Comparison of ENCODE assay signal across 17 cellular contexts in genomic region chr1:34696230-34696629, GRCh38. TPM values are rescaled to one million over a fixed set of nuclear protein-coding genes. Genes with fewer than 3 reads are reported as not detected.
DNase-seq lines count a peak whose midpoint lies in the region; ATAC-seq, FAIRE-seq and TF ChIP-seq lines count a peak whose summit lies in the region.
"Had no signal": no experiment of that assay in that cellular context is flagged by ENCODE, and none has a peak within 500 bp of the region (broad histone marks: within the 10 kb centered on the region; RNA-seq: fewer than 3 reads in every experiment).

No MANE protein-coding gene starts in this region.

- peak in 1 of 2 experiments; percentile 33; a peak in 1 of 4 replicates for TF ChIP-seq EP300 in SK-N-SH (IDR thresholded peaks at IDR 0.05; ENCODE audit: borderline replicate concordance in 1 of 2, low read depth in 1 of 2, low read length in 1 of 2)
- TF ChIP-seq EP300 in H1 (IDR thresholded peaks at IDR 0.05; ENCODE audit: borderline replicate concordance in 1 of 2, low read depth in 2 of 2, low read length in 2 of 2): no peak

- ATAC-seq in SK-N-SH treated with all-trans-retinoic acid at 6 μM for 48 hours: no peak
- ATAC-seq in HG02970 (IDR thresholded peaks at IDR 0.05; ENCODE audit: low FRiP score, unreplicated experiment): no peak
- no peak for ATAC-seq in pancreas
- ATAC-seq: gastroesophageal sphincter had no signal

- H3K9me3 Mint-ChIP-seq in type B pancreatic cell: peaks cover 5% of the 10 kb centered on the region
- no peaks in the 10 kb centered on the region for H3K9me3 Mint-ChIP-seq in activated naive CD4-positive, alpha-beta T cell treated with anti-CD3 and anti-CD28 coated beads, Interleukin-2, amount 10 ng/mL, durations not matched to agents 7 days and 5 days

- H2BK12ac ChIP-seq in H1 (ENCODE audit: low read depth, low read length): no peak overlapping the region

- DNase-seq in SK-N-SH (peak; percentile 54), M059J (ENCODE audit: low read depth) (peak; percentile 93), H1 (ENCODE audit: low read depth in 1 of 2, low spot score in 2 of 2) (no peak), type B pancreatic cell (ENCODE audit: extremely low spot score, unreplicated experiment) (no peak), pancreas (no peak)
- no peak for DNase-seq in activated naive CD4-positive, alpha-beta T cell treated with anti-CD3 and anti-CD28 coated beads, Interleukin-2, amount 10 ng/mL, durations not matched to agents 7 days and 5 days
- DNase-seq: activated naive CD4-positive, alpha-beta T cell treated with Interleukin-2 at 50 U/mL for 16 hours; effector CD8-positive, alpha-beta T cell; Kasumi-1; spleen; WERI-Rb-1 had no signal

- CTCF ChIA-PET in SK-N-SH (lab: Yijun Ruan, JAX): interaction anchor here (0.8 to 4.2 kb wide), 9 partner anchors 9 to 1228 kb away, joined by 3 to 17 read pairs (median 5); no protein-coding TSS in a partner anchor
- CTCF ChIA-PET in H1 (lab: Charles Lee; ENCODE audit: partially characterized antibody): interaction anchor here (1.3 to 3.2 kb wide), 8 partner anchors 9 to 149 kb away, joined by 4 to 12 read pairs (median 4); no protein-coding TSS in a partner anchor
- CTCF ChIA-PET in activated naive CD4-positive, alpha-beta T cell treated with anti-CD3 and anti-CD28 coated beads, Interleukin-2, amount 10 ng/mL, durations not matched to agents 7 days and 5 days (lab: Charles Lee): no interaction called here

- H3K23me2 ChIP-seq in H1 (ENCODE audit: low read depth, low read length): no peaks in the 10 kb centered on the region

- no peaks in the 10 kb centered on the region for H3K9me2 ChIP-seq in SK-N-SH

- H3K79me2 ChIP-seq in SK-N-SH (ENCODE audit: insufficient read depth) (no peaks in the 10 kb centered on the region), H1 (ENCODE audit: control insufficient read depth in 1 of 2, insufficient read depth in 2 of 2, low read length in 2 of 2) (no peaks in the 10 kb centered on the region)

- H3K18ac ChIP-seq in H1 (ENCODE audit: extremely low read depth, low read length): no peak overlapping the region; the same call in 1 of the 2 replicates

- H4K5ac ChIP-seq in H1 (ENCODE audit: insufficient read length, low read depth, low read length): no peak overlapping the region

- WGBS in SK-N-SH (ENCODE audit: low lambda C conversion rate): 20% methylated on average over 2 of the region's 2 CpGs
- WGBS in H1 (ENCODE audit: extremely low coverage in 1 of 2, insufficient coverage in 1 of 2, insufficient read length in 1 of 2, insufficient replicate concordance in 2 of 2, low coverage in 1 of 2, low lambda C conversion rate in 2 of 2, missing lambda C conversion rate in 1 of 2), 2 experiments: 87% methylated on average over 2 of the region's 2 CpGs; no CpG with 5 or more reads in 1 of the 2 experiments
- 63 to 79% methylated on average over 2 of the region's 2 CpGs for WGBS in pancreas, 2 donors

- H2AFZ ChIP-seq in SK-N-SH (ENCODE audit: low read depth): no peak overlapping the region
- no peak overlapping the region for H2AFZ ChIP-seq in H1 (ENCODE audit: low read length)

- no peak overlapping the region for H3K4me2 ChIP-seq in SK-N-SH
- H3K4me2 ChIP-seq in H1 (ENCODE audit: insufficient read depth in 1 of 2, low read depth in 2 of 2, low read length in 2 of 2): no peak overlapping the region

- TF ChIP-seq CTCF in SK-N-SH (IDR thresholded peaks at IDR 0.05): no peak
- TF ChIP-seq CTCF in H1 (IDR thresholded peaks at IDR 0.05; ENCODE audit: control extremely low read depth in 1 of 3, insufficient read depth in 1 of 3, low read depth in 1 of 3, low read length in 3 of 3): peak; percentile 8 to 23 (median 20); a peak in 3 of 4 replicates
- peak; percentile 42 for TF ChIP-seq CTCF in type B pancreatic cell (conservative IDR thresholded peaks at IDR 0.05)
- no peak for TF ChIP-seq CTCF in pancreas (IDR thresholded peaks at IDR 0.05)

- POLR2A ChIA-PET in SK-N-SH (lab: Yijun Ruan, JAX) (no interaction called here), H1 (lab: Charles Lee; ENCODE audit: partially characterized antibody) (no interaction called here)

- H3K9ac ChIP-seq in SK-N-SH: no peak overlapping the region
- H3K9ac ChIP-seq in H1 (replicated peaks in 1 of 4; ENCODE audit: extremely low read depth in 1 of 4, low read depth in 3 of 4, low read length in 3 of 4): no peak overlapping the region

- no peak overlapping the region for H3K56ac ChIP-seq in H1 (replicated peaks; ENCODE audit: insufficient read length, low read depth, low read length)

- no peak overlapping the region for H3K4ac ChIP-seq in H1 (replicated peaks; ENCODE audit: insufficient read length, low read depth, low read length)

- H4K8ac ChIP-seq in H1 (ENCODE audit: extremely low read depth, insufficient read depth, low read length): no peak overlapping the region

- H3K27ac ChIP-seq in SK-N-SH (ENCODE audit: low read depth in 2 of 2, low read length in 1 of 2) (no peak overlapping the region), H1 (ENCODE audit: low read depth, low read length) (no peak overlapping the region), pancreas (no peak overlapping the region)
- H3K27ac ChIP-seq: gastroesophageal sphincter, spleen, WERI-Rb-1 had no signal

- H3K4me1 Mint-ChIP-seq in type B pancreatic cell (ENCODE audit: unreplicated experiment): peaks cover 9% of the 10 kb centered on the region
- H3K4me1 Mint-ChIP-seq in activated naive CD4-positive, alpha-beta T cell treated with anti-CD3 and anti-CD28 coated beads, Interleukin-2, amount 10 ng/mL, durations not matched to agents 7 days and 5 days: no peaks in the 10 kb centered on the region

- peaks cover 26% of the 10 kb centered on the region for H3K27me3 Mint-ChIP-seq in type B pancreatic cell
- peaks cover 16% of the 10 kb centered on the region for H3K27me3 Mint-ChIP-seq in activated naive CD4-positive, alpha-beta T cell treated with anti-CD3 and anti-CD28 coated beads, Interleukin-2, amount 10 ng/mL, durations not matched to agents 7 days and 5 days

- no peak overlapping the region for H2BK120ac ChIP-seq in H1 (replicated peaks; ENCODE audit: low read depth, low read length)

- H4K91ac ChIP-seq in H1 (replicated peaks; ENCODE audit: insufficient read length, low read length): no peak overlapping the region

- H3K27me3 ChIP-seq in SK-N-SH (ENCODE audit: insufficient read depth): no peaks in the 10 kb centered on the region
- peaks cover 0 to 2% (median 0%) of the 10 kb centered on the region in 4 experiments; a peak in 1 of 7 replicates for H3K27me3 ChIP-seq in H1 (replicated peaks in 1 of 4; ENCODE audit: control insufficient read depth in 3 of 4, extremely low read depth in 1 of 4, insufficient read depth in 3 of 4, low read length in 3 of 4)
- no peaks in the 10 kb centered on the region for H3K27me3 ChIP-seq in pancreas

- H3K79me1 ChIP-seq in H1 (ENCODE audit: low read depth, low read length): no peaks in the 10 kb centered on the region

- no peak overlapping the region for H3K14ac ChIP-seq in H1 (ENCODE audit: insufficient read length)

- no peaks in the 10 kb centered on the region for H4K20me1 ChIP-seq in SK-N-SH (ENCODE audit: insufficient read depth)
- H4K20me1 ChIP-seq in H1 (replicated peaks in 1 of 2; ENCODE audit: control insufficient read depth in 1 of 2, insufficient read depth in 2 of 2, low read length in 2 of 2): no peaks in the 10 kb centered on the region

- TF ChIP-seq POLR2A in H1 (IDR thresholded peaks at IDR 0.05; ENCODE audit: control extremely low read depth in 1 of 2, low read depth in 2 of 2, low read length in 2 of 2): no peak

- H3K9me3 ChIP-seq in SK-N-SH (no peaks in the 10 kb centered on the region), H1 (ENCODE audit: insufficient read depth in 2 of 2, low read depth in 1 of 2, low read length in 1 of 2) (no peaks in the 10 kb centered on the region), pancreas (no peaks in the 10 kb centered on the region)

- no peak for FAIRE-seq in H1 (lab: Jason Lieb, UNC)
- no peak for FAIRE-seq in pancreas (lab: Jason Lieb, UNC)
- FAIRE-seq: islet of Langerhans had no signal

- H3K36me3 Mint-ChIP-seq in type B pancreatic cell: no peaks in the 10 kb centered on the region
- no peaks in the 10 kb centered on the region for H3K36me3 Mint-ChIP-seq in activated naive CD4-positive, alpha-beta T cell treated with anti-CD3 and anti-CD28 coated beads, Interleukin-2, amount 10 ng/mL, durations not matched to agents 7 days and 5 days
- H3K36me3 Mint-ChIP-seq: brain had no signal

- H3F3A ChIP-seq in SK-N-SH (replicated peaks; ENCODE audit: insufficient read depth): no peaks in the 10 kb centered on the region

- H3K4me3 ChIP-seq in SK-N-SH (ENCODE audit: low read depth in 2 of 2, low read length in 1 of 2): no peak overlapping the region
- no peak overlapping the region for H3K4me3 ChIP-seq in H1 (ENCODE audit: extremely low read depth in 1 of 4, insufficient read depth in 2 of 4, low read depth in 3 of 4, low read length in 4 of 4)
- no peak overlapping the region for H3K4me3 ChIP-seq in pancreas
- H3K4me3 ChIP-seq: gastroesophageal sphincter, spleen had no signal

- no peak overlapping the region for H2BK20ac ChIP-seq in H1 (ENCODE audit: low read length)

- no peak overlapping the region for H3K27ac Mint-ChIP-seq in type B pancreatic cell
- no peak overlapping the region for H3K27ac Mint-ChIP-seq in activated naive CD4-positive, alpha-beta T cell treated with anti-CD3 and anti-CD28 coated beads, Interleukin-2, amount 10 ng/mL, durations not matched to agents 7 days and 5 days

- H3K36me3 ChIP-seq in SK-N-SH (replicated peaks in 1 of 2; ENCODE audit: control insufficient read depth in 1 of 2, insufficient read depth in 2 of 2, low read length in 1 of 2) (no peaks in the 10 kb centered on the region), H1 (ENCODE audit: control insufficient read depth in 2 of 4, insufficient read depth in 4 of 4, low read length in 3 of 4) (no peaks in the 10 kb centered on the region), pancreas (no peaks in the 10 kb centered on the region)
- H3K36me3 ChIP-seq: gastroesophageal sphincter, spleen, WERI-Rb-1 had no signal

- H3K23ac ChIP-seq in H1 (ENCODE audit: insufficient read length): no peak overlapping the region

- H3K4me3 Mint-ChIP-seq in type B pancreatic cell: no peak overlapping the region
- no peak overlapping the region for H3K4me3 Mint-ChIP-seq in activated naive CD4-positive, alpha-beta T cell treated with anti-CD3 and anti-CD28 coated beads, Interleukin-2, amount 10 ng/mL, durations not matched to agents 7 days and 5 days
- H3K4me3 Mint-ChIP-seq: brain had no signal

- H2BK5ac ChIP-seq in H1 (ENCODE audit: low read depth, low read length): no peak overlapping the region

- no peak overlapping the region for H2BK15ac ChIP-seq in H1 (ENCODE audit: low read length)

- peaks cover 0 to 25% of the 10 kb centered on the region in 2 experiments; a peak in 1 of 4 replicates for H3K4me1 ChIP-seq in SK-N-SH (ENCODE audit: control insufficient read depth in 1 of 2, insufficient read depth in 2 of 2, low read depth in 1 of 2, low read length in 1 of 2)
- no peaks in the 10 kb centered on the region for H3K4me1 ChIP-seq in H1 (replicated peaks in 1 of 4; ENCODE audit: control insufficient read depth in 3 of 4, insufficient read depth in 4 of 4, low read length in 3 of 4)
- no peaks in the 10 kb centered on the region for H3K4me1 ChIP-seq in pancreas
- H3K4me1 ChIP-seq: gastroesophageal sphincter, spleen had no signal

- intact Hi-C loops in pancreas (cut with DNase I): no loop called here

- H2AK5ac ChIP-seq in H1 (ENCODE audit: low read depth, low read length): no peak overlapping the region

- TF ChIP-seq RAD21 in SK-N-SH (IDR thresholded peaks at IDR 0.05; ENCODE audit: low read length): no peak; the same call in 1 of the 2 replicates
- no peak for TF ChIP-seq RAD21 in H1 (IDR thresholded peaks at IDR 0.05 in 1 of 2, conservative IDR thresholded peaks at IDR 0.05 in 1 of 2; ENCODE audit: low read depth in 2 of 2, low read length in 2 of 2)

RNA-seq across cellular contexts. Expression of gene GJB5, which starts 58.6 kb away (rescaled TPM):
- polyA plus RNA-seq in SK-N-SH (2012; rRNA removed): not detected in 2 replicates
- not detected in 2 replicates for polyA plus RNA-seq in SK-N-SH (2012; cell fraction: cytosol; rRNA removed)
- polyA plus RNA-seq in SK-N-SH (2012; cell fraction: nucleus; rRNA removed): not detected in 2 replicates
- total RNA-seq in M059J (2014; rRNA removed; shearing (Covaris generic)): not detected in 2 replicates
- 0.71 and 0.86 TPM in 2 replicates for total RNA-seq in H1 (2021; fragmentation: NEBNext Ultra II Directional; extraction: Animal tissue kit (Norgen Biotek cat#: 25700))
- polyA plus RNA-seq in H1 (2011; rRNA removed): 3.1 and 3.3 TPM in 2 replicates
- 2.5 TPM for polyA plus RNA-seq in H1 (2011; cell fraction: cytosol; rRNA removed)
- 1.9 TPM for polyA plus RNA-seq in H1 (2011; cell fraction: nucleus; rRNA removed)
- 0.69 to 1.5 TPM (median 1.1 TPM) in 4 replicates for polyA plus RNA-seq in H1 (2012, experiment 1 of 2)
- 1.2 TPM for polyA plus RNA-seq in H1 (2012, experiment 2 of 2)
- polyA plus RNA-seq in H1 (2013, experiment 1 of 2): 1.4 TPM
- 1.4 TPM for polyA plus RNA-seq in H1 (2013, experiment 2 of 2)
- polyA minus RNA-seq in H1 (2011; rRNA and poly(A)+ RNA removed): 1.0 and 1.7 TPM in 2 replicates
- polyA minus RNA-seq in H1 (2011; cell fraction: cytosol; rRNA and poly(A)+ RNA removed): not detected
- polyA minus RNA-seq in H1 (2011; cell fraction: nucleus; rRNA and poly(A)+ RNA removed): 1.4 TPM
- total RNA-seq in type B pancreatic cell (ENCODE audit: low replicate concordance): 2.0 and 7.5 TPM in 2 replicates
- not detected for total RNA-seq in pancreas
- polyA plus RNA-seq in pancreas: not detected
- total RNA-seq: mononuclear cell, spleen had no signal

Comparison
In these comparisons a context has a peak if more than half of its experiments do, and no peak if none do; other contexts are left out.
1. DNase-seq: peak in SK-N-SH (single experiment) and M059J (single experiment); none in H1 (0 of 2), type B pancreatic cell (single experiment), activated naive CD4-positive, alpha-beta T cell treated with anti-CD3 and anti-CD28 coated beads, Interleukin-2, amount 10 ng/mL, durations not matched to agents 7 days and 5 days (single experiment) and pancreas (0 of 6).
2. CTCF ChIP-seq: peak in H1 (3 of 3) and type B pancreatic cell (single experiment); none in SK-N-SH (single experiment) and pancreas (0 of 4).
3. Of the 17 proteins assayed by ChIP-seq in both H1 and SK-N-SH: peak only in H1: CTCF and JUND; only in SK-N-SH: CHD2; in both: none; in neither: 13; mixed calls (peak in some experiments, not most) for 1.